In genomic region chr6:43401730-43402129, GRCh38 we compare ENCODE assay signal across 20 cellular contexts. TPM values are rescaled to one million over a fixed set of nuclear protein-coding genes. Genes with fewer than 3 reads are reported as not detected.
DNase-seq lines count a peak whose midpoint lies in the region; ATAC-seq, FAIRE-seq and TF ChIP-seq lines count a peak whose summit lies in the region.
"Had no signal": no experiment of that assay in that cellular context is flagged by ENCODE, and none has a peak within 500 bp of the region (broad histone marks: within the 10 kb centered on the region; RNA-seq: fewer than 3 reads in every experiment).

No MANE protein-coding gene starts in this region.

- H3K27me3 ChIP-seq in heart left ventricle (peaks cover 0 to 3% (median 0%) of the 10 kb centered on the region in 9 donors), bronchial epithelial cell (ENCODE audit: control insufficient read depth, insufficient read depth, low read length) (no peaks in the 10 kb centered on the region), right cardiac atrium (ENCODE audit: control insufficient read depth, insufficient read depth) (no peaks in the 10 kb centered on the region)
- H3K27me3 ChIP-seq: BE2C had no signal

- H3K36me3 ChIP-seq in heart left ventricle (no peaks in the 10 kb centered on the region), bronchial epithelial cell (ENCODE audit: control insufficient read depth, insufficient read depth, low read length) (no peaks in the 10 kb centered on the region)
- H3K36me3 ChIP-seq: BE2C, HAP-1 had no signal

- WGBS in heart left ventricle, 4 donors, result 70 to 77% (median 75%) methylated on average over 3 of the region's 3 CpGs
- WGBS in right cardiac atrium, result 66% methylated on average over 3 of the region's 3 CpGs

- no peak overlapping the region for H3K4me3 ChIP-seq in heart left ventricle
- H3K4me3 ChIP-seq in bronchial epithelial cell (ENCODE audit: low read depth, low read length), result no peak overlapping the region
- H3K4me3 ChIP-seq in right cardiac atrium (ENCODE audit: low read length), result no peak overlapping the region
- H3K4me3 ChIP-seq: GM12878, HAP-1 had no signal

- TF ChIP-seq CTCF in heart left ventricle (IDR thresholded peaks at IDR 0.05), result no peak
- no peak for TF ChIP-seq CTCF in bronchial epithelial cell (IDR thresholded peaks at IDR 0.05; ENCODE audit: insufficient read depth, low read length, severe bottlenecking)

- FAIRE-seq in bronchial epithelial cell (lab: Jason Lieb, UNC), result peak; percentile 7
- FAIRE-seq: GM12878, GM19239, H1 had no signal

- H3K9me3 ChIP-seq in heart left ventricle, result no peaks in the 10 kb centered on the region
- no peaks in the 10 kb centered on the region for H3K9me3 ChIP-seq in right cardiac atrium (ENCODE audit: control insufficient read depth, low read length)
- H3K9me3 ChIP-seq: BE2C, HAP-1 had no signal

- DNase-seq in heart left ventricle (no peak), cardiac septum (ENCODE audit: low spot score) (no peak), bronchial epithelial cell (ENCODE audit: low read depth) (no peak), right cardiac atrium (peak in 1 of 3 donors; percentile 53), superior temporal gyrus (ENCODE audit: extremely low spot score) (peak; percentile 19), NCI-H128 (lab: John Stamatoyannopoulos, UW; ENCODE audit: unreplicated experiment) (no peak)
- no peak for DNase-seq in stimulated activated naive CD8-positive, alpha-beta T cell treated with anti-CD3 and anti-CD28 coated beads, Interleukin-15, Interleukin-2, amounts not matched to agents 100 U/mL and 50 U/mL, for 24 hours
- DNase-seq: BE2C; C1 segment of cervical spinal cord; CD4-positive, CD25-positive, alpha-beta regulatory T cell; CD8-positive, alpha-beta memory T cell; COR-L47; DMS 273 treated with DMSO at 0.1 percent for 48 hours; DMS53; DND-41; EL had no signal

- ATAC-seq in heart left ventricle, result peak in 3 of 4 donors; percentile 36 to 75 (median 42)
- peak; percentile 68 to 92 for ATAC-seq in right cardiac atrium
- no peak for ATAC-seq in stimulated activated naive CD8-positive, alpha-beta T cell treated with anti-CD3 and anti-CD28 coated beads, Interleukin-15, Interleukin-2, amounts not matched to agents 100 U/mL and 50 U/mL, for 24 hours
- ATAC-seq: GM12878 had no signal

- H3K27ac ChIP-seq in heart left ventricle (peak overlapping the region in 1 of 12 donors; percentile 34), right cardiac atrium (ENCODE audit: low read length) (no peak overlapping the region)

- no peak for TF ChIP-seq POLR2A in heart left ventricle (IDR thresholded peaks at IDR 0.05)

- peaks cover 0 to 3% (median 0%) of the 10 kb centered on the region in 12 donors for H3K4me1 ChIP-seq in heart left ventricle
- no peaks in the 10 kb centered on the region for H3K4me1 ChIP-seq in right cardiac atrium (ENCODE audit: control insufficient read depth, insufficient read depth, low read length)
- H3K4me1 ChIP-seq: BE2C, HAP-1 had no signal

- intact Hi-C loops in heart left ventricle (cut with DNase I), result no loop called here
- intact Hi-C loops in cardiac septum (cut with DNase I), result no loop called here
- intact Hi-C loops in right cardiac atrium (cut with DNase I), result no loop called here

RNA-seq across cellular contexts. Expression of gene ABCC10, which starts 25.6 kb away (rescaled TPM):
- total RNA-seq in heart left ventricle, result 10 to 100 TPM in 5 of 9 donors, 1 to 10 TPM in 4; 6.4 to 18.3 (median 10.3) TPM
- polyA plus RNA-seq in heart left ventricle, result 10 to 100 TPM in 1 of 2 donors, 1 to 10 TPM in 1; 7.3 to 19.6 TPM
- 9.3 TPM for total RNA-seq in cardiac septum
- total RNA-seq in bronchial epithelial cell, result 9.7 and 11.0 TPM in 2 replicates
- 10 to 100 TPM; 11.0 to 16.0 (median 14.0) TPM for total RNA-seq in right cardiac atrium
- 12.7 TPM for polyA plus RNA-seq in right cardiac atrium

RNA-seq across cellular contexts. Expression of gene ZNF318, which starts 32.3 kb away (rescaled TPM):
- total RNA-seq in heart left ventricle (10 to 100 TPM; 10.5 to 15.7 (median 14.3) TPM), cardiac septum (13.8 TPM), bronchial epithelial cell (1.8 and 2.1 TPM in 2 replicates), right cardiac atrium (10 to 100 TPM in 3 of 4 donors, 1 to 10 TPM in 1; 9.2 to 14.0 (median 11.4) TPM)
- polyA plus RNA-seq in heart left ventricle (1 to 10 TPM; 7.3 to 9.2 TPM), right cardiac atrium (4.6 TPM)

RNA-seq across cellular contexts. Expression of gene DLK2, which starts 53.6 kb away (rescaled TPM):
- 1 to 10 TPM in 8 of 9 donors, under 1 TPM in 1; 0.61 to 4.1 (median 2.6) TPM for total RNA-seq in heart left ventricle
- polyA plus RNA-seq in heart left ventricle, result 1 to 10 TPM; 3.2 to 8.1 TPM
- 2.9 TPM for total RNA-seq in cardiac septum
- total RNA-seq in bronchial epithelial cell, result 4.1 and 8.2 TPM in 2 replicates
- under 1 TPM in 3 of 4 donors, not detected in 1; 0.42 to 0.49 (median 0.47) TPM for total RNA-seq in right cardiac atrium
- 1.1 TPM for polyA plus RNA-seq in right cardiac atrium
